ENCODE assay signal across 27 cellular contexts in the genomic region with DNA sequence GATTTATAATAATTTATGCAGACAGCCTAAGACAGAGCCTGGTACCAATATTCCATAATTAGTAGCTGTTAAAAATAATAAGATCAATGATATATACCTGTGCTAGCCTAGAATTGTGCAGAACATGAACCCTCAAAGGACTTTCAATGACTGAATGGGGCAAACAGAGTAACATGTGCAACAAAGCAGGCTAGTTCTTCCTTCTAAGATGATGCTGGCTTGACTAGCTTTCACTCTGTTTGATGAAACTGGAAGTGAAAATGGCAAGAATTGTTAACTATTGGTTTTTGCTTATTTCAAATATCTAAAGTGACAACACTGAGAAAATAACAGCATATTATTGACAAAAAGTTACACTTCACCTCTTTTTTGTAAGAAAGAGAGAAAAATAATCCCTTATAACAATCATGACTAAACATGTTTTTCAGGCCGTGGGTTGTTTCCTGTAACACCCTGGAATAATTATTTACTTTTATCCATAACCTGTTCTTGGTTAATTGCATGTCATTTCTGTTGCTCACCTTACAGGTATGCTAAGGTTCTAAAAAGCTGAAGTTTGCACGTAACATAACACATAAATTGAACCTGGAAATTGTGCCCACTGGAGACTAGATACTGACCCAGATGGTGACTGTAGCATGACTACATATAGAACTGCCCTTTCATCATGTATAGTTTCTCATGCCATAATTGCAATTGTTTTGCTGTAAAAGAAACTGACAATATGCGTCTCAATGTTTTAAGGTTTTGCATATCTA.
"Had no signal": no experiment of that assay in that cellular context is flagged by ENCODE, and none has a peak within 500 bp of the region (broad histone marks: within the 10 kb centered on the region; RNA-seq: fewer than 3 reads in every experiment).

No MANE protein-coding gene starts in this region.

- FAIRE-seq: endometrium had no signal

- DNase-seq: activated B cell treated with CpG ODN at 0.5 μM for 24 hours; activated CD4-positive, alpha-beta T cell treated with anti-CD3 and anti-CD28 coated beads for 36 hours; activated CD4-positive, alpha-beta T cell treated with anti-CD3 and anti-CD28 coated beads, Interleukin-2, amount 50 U/mL, for 4 hours; activated CD8-positive, alpha-beta memory T cell treated with anti-CD3 and anti-CD28 coated beads for 24 hours; activated CD8-positive, alpha-beta memory T cell treated with anti-CD3 and anti-CD28 coated beads, Interleukin-2, amount 50 U/mL, for 4 hours; activated T-cell treated with anti-CD3 and anti-CD28 coated beads, Interleukin-2, amount 50 U/mL, for 24 hours; aorta; caudate nucleus; effector CD4-positive, alpha-beta T cell; gastrocnemius medialis; hippocampal formation; left ventricle myocardium superior; mammary epithelial cell; ovary; spleen; stimulated activated CD4-positive, alpha-beta T cell treated with anti-CD3 and anti-CD28 coated beads, Interleukin-4, amount 100 ng/mL, for 1 hour; stimulated activated naive CD8-positive, alpha-beta T cell treated with anti-CD3 and anti-CD28 coated beads, Interleukin-15, Interleukin-2, amounts not matched to agents 100 U/mL and 50 U/mL, for 24 hours; substantia nigra; T1000; thyroid gland had no signal

- H3K9me3 ChIP-seq: esophagus muscularis mucosa, gastrocnemius medialis, ovary, prostate gland, right atrium auricular region, thyroid gland had no signal

- H3K4me1 ChIP-seq: esophagus muscularis mucosa, gastrocnemius medialis, prostate gland, right atrium auricular region, spleen, thyroid gland had no signal

- H3K27ac ChIP-seq: esophagus muscularis mucosa, gastrocnemius medialis, neutrophil, ovary, prostate gland, right atrium auricular region, spleen, thyroid gland had no signal

- H3K4me3 ChIP-seq: esophagus muscularis mucosa, gastrocnemius medialis, ovary, prostate gland, right atrium auricular region, spleen, thyroid gland had no signal

- H3K36me3 ChIP-seq: esophagus muscularis mucosa, gastrocnemius medialis, neutrophil, ovary, prostate gland, right atrium auricular region, spleen, thyroid gland had no signal

- ATAC-seq: activated CD4-positive, alpha-beta T cell treated with anti-CD3 and anti-CD28 coated beads for 36 hours; activated naive CD4-positive, alpha-beta T cell treated with anti-CD3 and anti-CD28 coated beads, Interleukin-2, amount 50 U/mL, for 72 hours; activated T-helper 17 cell treated with anti-CD3 and anti-CD28 coated beads, Interleukin-2, amount 50 U/mL, for 72 hours; gastrocnemius medialis; left ventricle myocardium superior; stimulated activated naive CD8-positive, alpha-beta T cell treated with anti-CD3 and anti-CD28 coated beads, Interleukin-15, Interleukin-2, amounts not matched to agents 100 U/mL and 50 U/mL, for 24 hours had no signal

- H3K27me3 ChIP-seq: esophagus muscularis mucosa, gastrocnemius medialis, neutrophil, ovary, right atrium auricular region, thyroid gland had no signal
